1 cellular context compared by ENCODE assay signal in the genomic region with DNA sequence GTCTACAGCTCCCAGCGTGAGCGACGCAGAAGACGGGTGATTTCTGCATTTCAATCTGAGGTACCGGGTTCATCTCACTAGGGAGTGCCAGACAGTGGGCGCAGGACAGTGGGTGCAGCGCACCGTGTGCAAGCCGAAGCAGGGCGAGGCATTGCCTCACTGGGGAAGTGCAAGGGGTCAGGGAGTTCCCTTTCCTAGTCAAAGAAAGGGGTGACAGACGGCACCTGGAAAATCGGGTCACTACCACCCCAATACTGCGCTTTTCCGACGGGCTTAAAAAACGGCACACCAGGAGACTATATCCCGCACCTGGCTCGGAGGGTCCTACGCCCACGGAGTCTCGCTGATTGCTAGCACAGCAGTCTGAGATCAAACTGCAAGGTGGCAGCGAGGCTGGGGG.
TF ChIP-seq lines count a peak whose summit lies in the region.

No MANE protein-coding gene starts in this region.

TF ChIP-seq in HEK293, 187 proteins besides CTCF, POLR2A, EP300 and RAD21:
- TF ChIP-seq ZNF423 (tag by site-specific recombination; IDR thresholded peaks at IDR 0.05) (peak; percentile 66; the same call in 1 of the 2 replicates), ZBTB48 (tag by site-specific recombination; IDR thresholded peaks at IDR 0.05) (peak; percentile 96), YY1 (tag by site-specific recombination; IDR thresholded peaks at IDR 0.05) (peak; percentile 51; the same call in 1 of the 2 replicates), PRDM1 (tag by site-specific recombination; IDR thresholded peaks at IDR 0.05) (peak; percentile 74), ZNF777 (tag by site-specific recombination; IDR thresholded peaks at IDR 0.05; ENCODE audit: borderline replicate concordance) (0 out of 2 replicates have a peak, but pooled peaks have one; percentile 21), SP7 (tag by site-specific recombination; IDR thresholded peaks at IDR 0.05) (peak; percentile 19; the same call in 1 of the 2 replicates), SP3 (tag by site-specific recombination; IDR thresholded peaks at IDR 0.05) (peak; percentile 25; the same call in 1 of the 2 replicates), ZFHX2 (tag by site-specific recombination; conservative IDR thresholded peaks at IDR 0.05) (peak; percentile 67), ZNF501 (tag by site-specific recombination; IDR thresholded peaks at IDR 0.05) (peak; percentile 70; the same call in 1 of the 2 replicates), ZNF2 (tag by site-specific recombination; IDR thresholded peaks at IDR 0.05) (0 out of 2 replicates have a peak, but pooled peaks have one; percentile 19), ZBTB17 (tag by site-specific recombination; IDR thresholded peaks at IDR 0.05) (peak; percentile 40; the same call in 1 of the 2 replicates), KLF8 (tag by site-specific recombination; IDR thresholded peaks at IDR 0.05) (peak; percentile 69; the same call in 1 of the 2 replicates), ZSCAN30 (tag by site-specific recombination; IDR thresholded peaks at IDR 0.05) (peak; percentile 55; the same call in 1 of the 2 replicates), EGR2 (tag by site-specific recombination; IDR thresholded peaks at IDR 0.05; ENCODE audit: low read depth) (peak; percentile 81), ZNF600 (tag by site-specific recombination; IDR thresholded peaks at IDR 0.05) (peak; percentile 85), WT1 (tag by site-specific recombination; IDR thresholded peaks at IDR 0.05) (0 out of 2 replicates have a peak, but pooled peaks have one; percentile 13), ZBTB20 (tag by site-specific recombination; IDR thresholded peaks at IDR 0.05) (peak; percentile 31; the same call in 1 of the 2 replicates), IKZF3 (tag by site-specific recombination; IDR thresholded peaks at IDR 0.05) (peak; percentile 60), KLF1 (tag by site-specific recombination; IDR thresholded peaks at IDR 0.05) (peak; percentile 50; the same call in 1 of the 2 replicates), ZXDB (tag by site-specific recombination; IDR thresholded peaks at IDR 0.05) (0 out of 2 replicates have a peak, but pooled peaks have one; percentile 15), ZBTB8A (tag by site-specific recombination; IDR thresholded peaks at IDR 0.05) (peak; percentile 71; the same call in 1 of the 2 replicates), ZNF335 (tag by site-specific recombination; conservative IDR thresholded peaks at IDR 0.05) (peak; percentile 88)
- TF ChIP-seq, protein P1, sequence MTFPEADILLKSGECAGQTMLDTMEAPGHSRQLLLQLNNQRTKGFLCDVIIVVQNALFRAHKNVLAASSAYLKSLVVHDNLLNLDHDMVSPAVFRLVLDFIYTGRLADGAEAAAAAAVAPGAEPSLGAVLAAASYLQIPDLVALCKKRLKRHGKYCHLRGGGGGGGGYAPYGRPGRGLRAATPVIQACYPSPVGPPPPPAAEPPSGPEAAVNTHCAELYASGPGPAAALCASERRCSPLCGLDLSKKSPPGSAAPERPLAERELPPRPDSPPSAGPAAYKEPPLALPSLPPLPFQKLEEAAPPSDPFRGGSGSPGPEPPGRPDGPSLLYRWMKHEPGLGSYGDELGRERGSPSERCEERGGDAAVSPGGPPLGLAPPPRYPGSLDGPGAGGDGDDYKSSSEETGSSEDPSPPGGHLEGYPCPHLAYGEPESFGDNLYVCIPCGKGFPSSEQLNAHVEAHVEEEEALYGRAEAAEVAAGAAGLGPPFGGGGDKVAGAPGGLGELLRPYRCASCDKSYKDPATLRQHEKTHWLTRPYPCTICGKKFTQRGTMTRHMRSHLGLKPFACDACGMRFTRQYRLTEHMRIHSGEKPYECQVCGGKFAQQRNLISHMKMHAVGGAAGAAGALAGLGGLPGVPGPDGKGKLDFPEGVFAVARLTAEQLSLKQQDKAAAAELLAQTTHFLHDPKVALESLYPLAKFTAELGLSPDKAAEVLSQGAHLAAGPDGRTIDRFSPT (tag by site-specific recombination; IDR thresholded peaks at IDR 0.05) = 0 out of 2 replicates have a peak, but pooled peaks have one; percentile 26
- TF ChIP-seq, protein P2, sequence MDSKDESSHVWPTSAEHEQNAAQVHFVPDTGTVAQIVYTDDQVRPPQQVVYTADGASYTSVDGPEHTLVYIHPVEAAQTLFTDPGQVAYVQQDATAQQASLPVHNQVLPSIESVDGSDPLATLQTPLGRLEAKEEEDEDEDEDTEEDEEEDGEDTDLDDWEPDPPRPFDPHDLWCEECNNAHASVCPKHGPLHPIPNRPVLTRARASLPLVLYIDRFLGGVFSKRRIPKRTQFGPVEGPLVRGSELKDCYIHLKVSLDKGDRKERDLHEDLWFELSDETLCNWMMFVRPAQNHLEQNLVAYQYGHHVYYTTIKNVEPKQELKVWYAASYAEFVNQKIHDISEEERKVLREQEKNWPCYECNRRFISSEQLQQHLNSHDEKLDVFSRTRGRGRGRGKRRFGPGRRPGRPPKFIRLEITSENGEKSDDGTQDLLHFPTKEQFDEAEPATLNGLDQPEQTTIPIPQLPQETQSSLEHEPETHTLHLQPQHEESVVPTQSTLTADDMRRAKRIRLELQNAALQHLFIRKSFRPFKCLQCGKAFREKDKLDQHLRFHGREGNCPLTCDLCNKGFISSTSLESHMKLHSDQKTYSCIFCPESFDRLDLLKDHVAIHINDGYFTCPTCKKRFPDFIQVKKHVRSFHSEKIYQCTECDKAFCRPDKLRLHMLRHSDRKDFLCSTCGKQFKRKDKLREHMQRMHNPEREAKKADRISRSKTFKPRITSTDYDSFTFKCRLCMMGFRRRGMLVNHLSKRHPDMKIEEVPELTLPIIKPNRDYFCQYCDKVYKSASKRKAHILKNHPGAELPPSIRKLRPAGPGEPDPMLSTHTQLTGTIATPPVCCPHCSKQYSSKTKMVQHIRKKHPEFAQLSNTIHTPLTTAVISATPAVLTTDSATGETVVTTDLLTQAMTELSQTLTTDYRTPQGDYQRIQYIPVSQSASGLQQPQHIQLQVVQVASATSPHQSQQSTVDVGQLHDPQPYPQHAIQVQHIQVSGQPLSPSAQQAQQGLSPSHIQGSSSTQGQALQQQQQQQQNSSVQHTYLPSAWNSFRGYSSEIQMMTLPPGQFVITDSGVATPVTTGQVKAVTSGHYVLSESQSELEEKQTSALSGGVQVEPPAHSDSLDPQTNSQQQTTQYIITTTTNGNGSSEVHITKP (tag by site-specific recombination; IDR thresholded peaks at IDR 0.05) = peak; percentile 55
- TF ChIP-seq, protein P3, sequence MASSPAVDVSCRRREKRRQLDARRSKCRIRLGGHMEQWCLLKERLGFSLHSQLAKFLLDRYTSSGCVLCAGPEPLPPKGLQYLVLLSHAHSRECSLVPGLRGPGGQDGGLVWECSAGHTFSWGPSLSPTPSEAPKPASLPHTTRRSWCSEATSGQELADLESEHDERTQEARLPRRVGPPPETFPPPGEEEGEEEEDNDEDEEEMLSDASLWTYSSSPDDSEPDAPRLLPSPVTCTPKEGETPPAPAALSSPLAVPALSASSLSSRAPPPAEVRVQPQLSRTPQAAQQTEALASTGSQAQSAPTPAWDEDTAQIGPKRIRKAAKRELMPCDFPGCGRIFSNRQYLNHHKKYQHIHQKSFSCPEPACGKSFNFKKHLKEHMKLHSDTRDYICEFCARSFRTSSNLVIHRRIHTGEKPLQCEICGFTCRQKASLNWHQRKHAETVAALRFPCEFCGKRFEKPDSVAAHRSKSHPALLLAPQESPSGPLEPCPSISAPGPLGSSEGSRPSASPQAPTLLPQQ (tag by site-specific recombination; IDR thresholded peaks at IDR 0.05) = peak; percentile 26; the same call in 1 of the 2 replicates
- TF ChIP-seq, protein P4, sequence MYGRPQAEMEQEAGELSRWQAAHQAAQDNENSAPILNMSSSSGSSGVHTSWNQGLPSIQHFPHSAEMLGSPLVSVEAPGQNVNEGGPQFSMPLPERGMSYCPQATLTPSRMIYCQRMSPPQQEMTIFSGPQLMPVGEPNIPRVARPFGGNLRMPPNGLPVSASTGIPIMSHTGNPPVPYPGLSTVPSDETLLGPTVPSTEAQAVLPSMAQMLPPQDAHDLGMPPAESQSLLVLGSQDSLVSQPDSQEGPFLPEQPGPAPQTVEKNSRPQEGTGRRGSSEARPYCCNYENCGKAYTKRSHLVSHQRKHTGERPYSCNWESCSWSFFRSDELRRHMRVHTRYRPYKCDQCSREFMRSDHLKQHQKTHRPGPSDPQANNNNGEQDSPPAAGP (tag by site-specific recombination; IDR thresholded peaks at IDR 0.05) = 0 out of 2 replicates have a peak, but pooled peaks have one; percentile 29
- TF ChIP-seq, protein P5, sequence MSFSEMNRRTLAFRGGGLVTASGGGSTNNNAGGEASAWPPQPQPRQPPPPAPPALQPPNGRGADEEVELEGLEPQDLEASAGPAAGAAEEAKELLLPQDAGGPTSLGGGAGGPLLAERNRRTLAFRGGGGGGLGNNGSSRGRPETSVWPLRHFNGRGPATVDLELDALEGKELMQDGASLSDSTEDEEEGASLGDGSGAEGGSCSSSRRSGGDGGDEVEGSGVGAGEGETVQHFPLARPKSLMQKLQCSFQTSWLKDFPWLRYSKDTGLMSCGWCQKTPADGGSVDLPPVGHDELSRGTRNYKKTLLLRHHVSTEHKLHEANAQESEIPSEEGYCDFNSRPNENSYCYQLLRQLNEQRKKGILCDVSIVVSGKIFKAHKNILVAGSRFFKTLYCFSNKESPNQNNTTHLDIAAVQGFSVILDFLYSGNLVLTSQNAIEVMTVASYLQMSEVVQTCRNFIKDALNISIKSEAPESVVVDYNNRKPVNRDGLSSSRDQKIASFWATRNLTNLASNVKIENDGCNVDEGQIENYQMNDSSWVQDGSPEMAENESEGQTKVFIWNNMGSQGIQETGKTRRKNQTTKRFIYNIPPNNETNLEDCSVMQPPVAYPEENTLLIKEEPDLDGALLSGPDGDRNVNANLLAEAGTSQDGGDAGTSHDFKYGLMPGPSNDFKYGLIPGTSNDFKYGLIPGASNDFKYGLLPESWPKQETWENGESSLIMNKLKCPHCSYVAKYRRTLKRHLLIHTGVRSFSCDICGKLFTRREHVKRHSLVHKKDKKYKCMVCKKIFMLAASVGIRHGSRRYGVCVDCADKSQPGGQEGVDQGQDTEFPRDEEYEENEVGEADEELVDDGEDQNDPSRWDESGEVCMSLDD (tag by site-specific recombination; IDR thresholded peaks at IDR 0.05) = peak; percentile 82
- TF ChIP-seq, protein P6, sequence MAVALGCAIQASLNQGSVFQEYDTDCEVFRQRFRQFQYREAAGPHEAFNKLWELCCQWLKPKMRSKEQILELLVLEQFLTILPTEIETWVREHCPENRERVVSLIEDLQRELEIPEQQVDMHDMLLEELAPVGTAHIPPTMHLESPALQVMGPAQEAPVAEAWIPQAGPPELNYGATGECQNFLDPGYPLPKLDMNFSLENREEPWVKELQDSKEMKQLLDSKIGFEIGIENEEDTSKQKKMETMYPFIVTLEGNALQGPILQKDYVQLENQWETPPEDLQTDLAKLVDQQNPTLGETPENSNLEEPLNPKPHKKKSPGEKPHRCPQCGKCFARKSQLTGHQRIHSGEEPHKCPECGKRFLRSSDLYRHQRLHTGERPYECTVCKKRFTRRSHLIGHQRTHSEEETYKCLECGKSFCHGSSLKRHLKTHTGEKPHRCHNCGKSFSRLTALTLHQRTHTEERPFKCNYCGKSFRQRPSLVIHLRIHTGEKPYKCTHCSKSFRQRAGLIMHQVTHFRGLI (tag by site-specific recombination; IDR thresholded peaks at IDR 0.05) = peak; percentile 19; the same call in 1 of the 2 replicates
